1 cellular context compared by ENCODE assay signal in genomic region chr19:40778865-40779284, GRCh38.
TF ChIP-seq lines count a peak whose summit lies in the region.

No MANE protein-coding gene starts in this region.

TF ChIP-seq in endothelial cell of umbilical vein, 7 proteins besides CTCF, POLR2A, EP300 and RAD21:
- TF ChIP-seq FOS (IDR thresholded peaks at IDR 0.05; ENCODE audit: borderline replicate concordance, insufficient read depth, low read length) (no peak), MYC (IDR thresholded peaks at IDR 0.05; ENCODE audit: low read depth, low read length) (no peak), EZH2 (IDR thresholded peaks at IDR 0.05; ENCODE audit: borderline replicate concordance, low read depth, low read length, severe bottlenecking) (no peak), MAX (IDR thresholded peaks at IDR 0.05; ENCODE audit: insufficient read depth, insufficient read length) (no peak), POLR2AphosphoS5 (IDR thresholded peaks at IDR 0.05; ENCODE audit: insufficient read depth, low read depth, low read length) (no peak), GATA2 (IDR thresholded peaks at IDR 0.05; ENCODE audit: insufficient read depth, insufficient read length, low read depth, low read length) (no peak), JUN (IDR thresholded peaks at IDR 0.05; ENCODE audit: borderline replicate concordance, insufficient read depth, insufficient read length, low read depth) (no peak)
